Comparison of ENCODE assay signal across 9 cellular contexts in the genomic region with DNA sequence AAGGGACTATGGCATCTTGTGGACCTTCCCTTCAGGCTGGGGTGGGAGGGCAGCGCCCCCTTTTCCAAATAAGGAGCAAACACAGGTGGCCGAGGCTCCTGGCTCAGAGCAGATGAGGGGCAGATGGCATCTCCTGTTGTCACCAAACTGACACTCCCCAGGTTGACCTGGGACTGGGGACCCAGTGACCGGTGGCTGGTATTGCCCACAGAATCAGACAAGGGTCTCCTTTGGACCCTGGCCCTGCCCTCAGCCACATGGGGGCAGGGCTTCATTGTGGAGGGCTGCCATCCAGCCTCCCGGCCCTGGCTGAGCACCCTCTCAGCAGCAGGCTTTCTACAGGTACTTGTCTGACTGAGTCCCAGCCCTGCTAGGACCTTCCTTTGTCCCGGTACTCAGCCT. TPM values are rescaled to one million over a fixed set of nuclear protein-coding genes. Genes with fewer than 3 reads are reported as not detected.
DNase-seq lines count a peak whose midpoint lies in the region; FAIRE-seq and TF ChIP-seq lines count a peak whose summit lies in the region.
"Had no signal": no experiment of that assay in that cellular context is flagged by ENCODE, and none has a peak within 500 bp of the region (broad histone marks: within the 10 kb centered on the region; RNA-seq: fewer than 3 reads in every experiment).

No MANE protein-coding gene starts in this region.

- no peak overlapping the region for H2AFZ ChIP-seq in hepatocyte
- no peak overlapping the region for H2AFZ ChIP-seq in smooth muscle cell (ENCODE audit: low read depth)

- H3K36me3 ChIP-seq in hepatocyte (replicated peaks; ENCODE audit: insufficient read depth, low read depth) (no peaks in the 10 kb centered on the region), smooth muscle cell (ENCODE audit: low read depth) (no peaks in the 10 kb centered on the region)

- no peak for FAIRE-seq in frontal cortex (lab: Jason Lieb, UNC)

- H3K4me2 ChIP-seq in hepatocyte (peak overlapping the region; percentile 98), smooth muscle cell (peak overlapping the region; percentile 95)

- H3K27ac ChIP-seq in HL-60 (replicated peaks), result peak overlapping the region; percentile 86
- no peak overlapping the region for H3K27ac ChIP-seq in hepatocyte
- no peak overlapping the region for H3K27ac ChIP-seq in smooth muscle cell (ENCODE audit: low read depth)
- H3K27ac ChIP-seq in dorsolateral prefrontal cortex, result peak overlapping the region in 9 of 59 donors; percentile 4 to 60 (median 31)

- peaks cover 4% of the 10 kb centered on the region for H3K4me1 ChIP-seq in hepatocyte (ENCODE audit: insufficient read depth)
- no peaks in the 10 kb centered on the region for H3K4me1 ChIP-seq in smooth muscle cell (ENCODE audit: low read depth)

- H3K4me3 ChIP-seq in HL-60 (replicated peaks; ENCODE audit: insufficient read depth, low read length), result no peak overlapping the region; the same call in 1 of the 2 replicates
- no peak overlapping the region for H3K4me3 ChIP-seq in hepatocyte
- no peak overlapping the region for H3K4me3 ChIP-seq in smooth muscle cell
- peak overlapping the region in 11 of 59 donors; percentile 9 to 59 (median 55) for H3K4me3 ChIP-seq in dorsolateral prefrontal cortex

- DNase-seq in HL-60 (ENCODE audit: low read depth in 1 of 2, low spot score in 1 of 2) (no peak), UCSD-AML1 (lab: John Stamatoyannopoulos, UW; ENCODE audit: unreplicated experiment) (peak; percentile 58), hepatocyte (ENCODE audit: low spot score) (no peak), smooth muscle cell (lab: John Stamatoyannopoulos, UW; ENCODE audit: unreplicated experiment) (no peak), frontal cortex (ENCODE audit: low spot score in 2 of 2) (no peak), dorsolateral prefrontal cortex (no peak), EL (no peak)
- DNase-seq in stimulated activated naive CD4-positive, alpha-beta T cell (lab: John Stamatoyannopoulos, UW), result no peak
- DNase-seq: NCI-H748 treated with DMSO at 0.1 percent for 48 hours had no signal

- no peak overlapping the region for H3K9ac ChIP-seq in smooth muscle cell (ENCODE audit: low read depth)

- H3K27me3 ChIP-seq in HL-60 (ENCODE audit: insufficient read depth, poor library complexity, severe bottlenecking) (no peaks in the 10 kb centered on the region), hepatocyte (peaks cover 6% of the 10 kb centered on the region), smooth muscle cell (ENCODE audit: low read depth) (peaks cover 19% of the 10 kb centered on the region), dorsolateral prefrontal cortex (peaks cover 0 to 59% (median 31%) of the 10 kb centered on the region in 45 donors)

- H3K9me3 ChIP-seq in hepatocyte (ENCODE audit: low read depth) (no peaks in the 10 kb centered on the region), smooth muscle cell (replicated peaks; ENCODE audit: low read depth) (no peaks in the 10 kb centered on the region)

- peaks cover 10% of the 10 kb centered on the region for H4K20me1 ChIP-seq in hepatocyte (ENCODE audit: insufficient read depth, poor library complexity, severe bottlenecking)
- no peaks in the 10 kb centered on the region for H4K20me1 ChIP-seq in smooth muscle cell (ENCODE audit: low read depth)

- 78% methylated on average over 5 of the region's 5 CpGs for WGBS in hepatocyte (ENCODE audit: low lambda C conversion rate, missing lambda C conversion rate)
- WGBS in smooth muscle cell (ENCODE audit: low lambda C conversion rate), result 91% methylated on average over 5 of the region's 5 CpGs

- no peak for TF ChIP-seq CTCF in HL-60 (IDR thresholded peaks at IDR 0.05; ENCODE audit: insufficient read depth, low read length)
- TF ChIP-seq CTCF in hepatocyte (IDR thresholded peaks at IDR 0.05; ENCODE audit: poor library complexity), result no peak
- TF ChIP-seq CTCF in smooth muscle cell (IDR thresholded peaks at IDR 0.05; ENCODE audit: borderline replicate concordance, insufficient read depth, poor library complexity, severe bottlenecking), result no peak
- TF ChIP-seq CTCF in dorsolateral prefrontal cortex (IDR thresholded peaks at IDR 0.05 in 54 of 56, conservative IDR thresholded peaks at IDR 0.05 in 2 of 56; ENCODE audit: low read depth in 1 of 56, partially characterized antibody in 56 of 56), result no peak

- intact Hi-C loops in dorsolateral prefrontal cortex (cut with DNase I), result no loop called here

- H3K79me2 ChIP-seq in hepatocyte (peaks cover 21% of the 10 kb centered on the region), smooth muscle cell (ENCODE audit: low read depth) (no peaks in the 10 kb centered on the region)

- H3F3A ChIP-seq in smooth muscle cell (ENCODE audit: low read depth), result no peaks in the 10 kb centered on the region

- no peaks in the 10 kb centered on the region for H3K9me2 ChIP-seq in hepatocyte (replicated peaks; ENCODE audit: insufficient read depth)

RNA-seq across cellular contexts. Expression of gene SIGIRR, which starts 0.8 kb away (rescaled TPM):
- total RNA-seq in hepatocyte, result 42.4 and 52.1 TPM in 2 replicates
- 77.4 and 85.3 TPM in 2 replicates for polyA plus RNA-seq in hepatocyte
- 15.3 and 18.3 TPM in 2 replicates for total RNA-seq in smooth muscle cell
- polyA plus RNA-seq in smooth muscle cell, result 26.3 and 29.4 TPM in 2 replicates
- 7.3 TPM for total RNA-seq in frontal cortex
- total RNA-seq in dorsolateral prefrontal cortex, result 10 to 100 TPM; 13.7 to 52.3 (median 29.2) TPM

RNA-seq across cellular contexts. Expression of gene PKP3, which starts 21.6 kb away (rescaled TPM):
- total RNA-seq in hepatocyte, result 55.6 and 62.1 TPM in 2 replicates
- polyA plus RNA-seq in hepatocyte, result 89.5 and 91.3 TPM in 2 replicates
- total RNA-seq in smooth muscle cell, result 32.0 and 61.2 TPM in 2 replicates
- 24.6 and 69.9 TPM in 2 replicates for polyA plus RNA-seq in smooth muscle cell
- not detected for total RNA-seq in frontal cortex
- 1 to 10 TPM in 96 of 120 experiments, under 1 TPM in 22, not detected in 2; 0.29 to 5.2 (median 1.7) TPM for total RNA-seq in dorsolateral prefrontal cortex

RNA-seq across cellular contexts. Expression of gene ANO9, which starts 26.2 kb away (rescaled TPM):
- total RNA-seq in hepatocyte (19.5 and 21.2 TPM in 2 replicates), smooth muscle cell (0.67 and 1.4 TPM in 2 replicates), frontal cortex (not detected), dorsolateral prefrontal cortex (under 1 TPM in 21 of 120 experiments, not detected in 99; 0.08 to 0.70 (median 0.20) TPM)
- polyA plus RNA-seq in hepatocyte (34.9 and 35.7 TPM in 2 replicates), smooth muscle cell (1.5 and 7.1 TPM in 2 replicates)

RNA-seq across cellular contexts. Expression of gene PTDSS2, which starts 34.4 kb away (rescaled TPM):
- total RNA-seq in hepatocyte (29.7 and 31.5 TPM in 2 replicates), smooth muscle cell (15.2 and 20.7 TPM in 2 replicates), frontal cortex (21.6 TPM), dorsolateral prefrontal cortex (10 to 100 TPM; 32.5 to 82.7 (median 53.2) TPM)
- polyA plus RNA-seq in hepatocyte (50.6 and 50.8 TPM in 2 replicates), smooth muscle cell (25.2 and 33.5 TPM in 2 replicates)

RNA-seq across cellular contexts. Expression of gene B4GALNT4, which starts 46.3 kb away (rescaled TPM):
- 27.8 and 38.8 TPM in 2 replicates for total RNA-seq in hepatocyte
- polyA plus RNA-seq in hepatocyte, result 30.0 and 44.6 TPM in 2 replicates
- total RNA-seq in smooth muscle cell, result 21.9 and 48.8 TPM in 2 replicates
- 44.9 and 45.8 TPM in 2 replicates for polyA plus RNA-seq in smooth muscle cell
- 88.9 TPM for total RNA-seq in frontal cortex
- total RNA-seq in dorsolateral prefrontal cortex, result 100 to 1,000 TPM in 116 of 120 experiments, 10 to 100 TPM in 4; 81.4 to 330 (median 132) TPM
